In genomic region chr20:32581839-32582658, GRCh38 we compare ENCODE assay signal across 11 cellular contexts. TPM values are rescaled to one million over a fixed set of nuclear protein-coding genes. Genes with fewer than 3 reads are reported as not detected.
DNase-seq lines count a peak whose midpoint lies in the region; TF ChIP-seq lines count a peak whose summit lies in the region.
"Had no signal": no experiment of that assay in that cellular context is flagged by ENCODE, and none has a peak within 500 bp of the region (broad histone marks: within the 10 kb centered on the region; RNA-seq: fewer than 3 reads in every experiment).

No MANE protein-coding gene starts in this region.

- H3K4me3 ChIP-seq in mammary epithelial cell (replicated peaks in 1 of 3; ENCODE audit: insufficient read depth in 1 of 3, low read depth in 2 of 3, low read length in 3 of 3), result no peak overlapping the region
- H3K4me3 ChIP-seq in WERI-Rb-1 (ENCODE audit: low read depth, low read length), result peak overlapping the region; percentile 57
- peak overlapping the region; percentile 9 for H3K4me3 ChIP-seq in iPS-18c (ENCODE audit: insufficient read depth, low read depth, low read length)

- CTCF ChIA-PET in MCF 10A (lab: Yijun Ruan, JAX) (interaction anchor here (0.6 to 1.1 kb wide), 2 partner anchors 10 to 96 kb away, joined by 3 to 4 read pairs; no protein-coding TSS in a partner anchor), mammary epithelial cell (lab: Charles Lee; ENCODE audit: low non-redundant PET) (no interaction called here), GM10248 (lab: Yijun Ruan, JAX) (no interaction called here)

- H3K27me3 ChIP-seq in mammary epithelial cell (ENCODE audit: insufficient read depth, low read length) (no peaks in the 10 kb centered on the region), WERI-Rb-1 (ENCODE audit: insufficient read depth, low read depth, severe bottlenecking) (no peaks in the 10 kb centered on the region)

- H3K27me3 Mint-ChIP-seq in MCF 10A (ENCODE audit: insufficient read depth, unreplicated experiment), result peaks cover 19% of the 10 kb centered on the region

- POLR2A ChIA-PET in MCF 10A (lab: Yijun Ruan, JAX), result no interaction called here
- POLR2A ChIA-PET in GM10248 (lab: Yijun Ruan, JAX), result no interaction called here

- H3K4me1 ChIP-seq in mammary epithelial cell (ENCODE audit: insufficient read depth, low read length), result peaks cover 3% of the 10 kb centered on the region

- no peak overlapping the region for H2AFZ ChIP-seq in mammary epithelial cell (ENCODE audit: low read depth, low read length)

- no peak overlapping the region for H3K9ac ChIP-seq in mammary epithelial cell (ENCODE audit: insufficient read depth, low read length)

- H3K27ac ChIP-seq in mammary epithelial cell (ENCODE audit: insufficient read depth, low read depth, low read length) (no peak overlapping the region), WERI-Rb-1 (peak overlapping the region; percentile 97), temporal lobe (ENCODE audit: low read depth, low read length) (peak overlapping the region; percentile 61)
- H3K27ac ChIP-seq: suprapubic skin had no signal

- peak overlapping the region; percentile 29 for H3K4me3 Mint-ChIP-seq in MCF 10A (ENCODE audit: unreplicated experiment)

- H3K4me2 ChIP-seq in mammary epithelial cell (ENCODE audit: insufficient read depth, low read depth, low read length), result no peak overlapping the region

- dilution Hi-C loops in mammary epithelial cell (cut with HindIII; ENCODE audit: low sequenced_read_pairs), result loop anchor here (5.0 kb wide), 1 partner anchor 40 kb away; no protein-coding TSS in a partner anchor

- BruUV-seq in MCF 10A (replicated peaks; lab: Mats Ljungman, UMichigan) (no TSS peak), mammary epithelial cell (replicated peaks; lab: Mats Ljungman, UMichigan) (no TSS peak)

- H3K79me2 ChIP-seq in mammary epithelial cell (ENCODE audit: insufficient read depth, low read length), result no peaks in the 10 kb centered on the region

- no peak for TF ChIP-seq CTCF in MCF 10A (IDR thresholded peaks at IDR 0.05; ENCODE audit: unreplicated experiment)
- TF ChIP-seq CTCF in mammary epithelial cell (conservative IDR thresholded peaks at IDR 0.05 in 1 of 2, IDR thresholded peaks at IDR 0.05 in 1 of 2; ENCODE audit: extremely low read depth in 1 of 2, insufficient read depth in 1 of 2, low read depth in 1 of 2, low read length in 2 of 2), result no peak
- no peak for TF ChIP-seq CTCF in WERI-Rb-1 (IDR thresholded peaks at IDR 0.05; ENCODE audit: low read depth, low read length)
- no peak for TF ChIP-seq CTCF in GM10248 (IDR thresholded peaks at IDR 0.05; ENCODE audit: control extremely low read depth, extremely low read depth, low read depth, missing control alignments)

- intact Hi-C loops in MCF 10A (cut with micrococcal nuclease), result no loop called here
- intact Hi-C loops in mammary epithelial cell (cut with micrococcal nuclease), result no loop called here

- H3K36me3 ChIP-seq in mammary epithelial cell (ENCODE audit: insufficient read depth, low read length), result no peaks in the 10 kb centered on the region
- H3K36me3 ChIP-seq in WERI-Rb-1, result peaks cover 4% of the 10 kb centered on the region
- H3K36me3 ChIP-seq: suprapubic skin had no signal

- WGBS in mammary epithelial cell (ENCODE audit: low coverage, missing lambda C conversion rate), result 96% methylated on average over 12 of the region's 20 CpGs

- no peak overlapping the region for H3K27ac Mint-ChIP-seq in MCF 10A (ENCODE audit: low read depth, unreplicated experiment)

- no peak for DNase-seq in MCF 10A (ENCODE audit: unreplicated experiment)
- DNase-seq in mammary epithelial cell, result no peak
- peak; percentile 45 for DNase-seq in WERI-Rb-1
- DNase-seq in HK-2 (ENCODE audit: unreplicated experiment), result no peak
- DNase-seq in AML-193 (lab: John Stamatoyannopoulos, UW), result no peak
- DNase-seq in GM10248 (ENCODE audit: extremely low spot score), result no peak
- DNase-seq: HCEC 1CT, T1000 had no signal

- peaks cover 5% of the 10 kb centered on the region for H3K4me1 Mint-ChIP-seq in MCF 10A (ENCODE audit: insufficient read depth, unreplicated experiment)

- H3K36me3 Mint-ChIP-seq in MCF 10A (ENCODE audit: insufficient read depth, unreplicated experiment), result no peaks in the 10 kb centered on the region

- H4K20me1 ChIP-seq in mammary epithelial cell (ENCODE audit: insufficient read depth, low read length), result no peaks in the 10 kb centered on the region

- H3K9me3 ChIP-seq in mammary epithelial cell (replicated peaks; ENCODE audit: insufficient read depth, low read length), result no peaks in the 10 kb centered on the region
- H3K9me3 ChIP-seq in WERI-Rb-1 (ENCODE audit: severe bottlenecking), result no peaks in the 10 kb centered on the region
- no peaks in the 10 kb centered on the region for H3K9me3 ChIP-seq in iPS-18c (ENCODE audit: control insufficient read depth, insufficient read depth, low read length)
- H3K9me3 ChIP-seq: suprapubic skin had no signal

- no peaks in the 10 kb centered on the region for H3K9me3 Mint-ChIP-seq in MCF 10A (ENCODE audit: unreplicated experiment)

- in situ Hi-C loops in mammary epithelial cell (cut with MboI; ENCODE audit: low sequenced_read_pairs in 2 of 2), result no loop called here

RNA-seq across cellular contexts. Expression of gene NOL4L, which starts 3.1 kb away (rescaled TPM):
- total RNA-seq in MCF 10A (2022) (3.3 and 4.6 TPM in 2 replicates), mammary epithelial cell (10 to 100 TPM in 1 of 2 donors, 1 to 10 TPM in 1; 7.3 to 18.2 TPM), temporal lobe (23.1 TPM)
- 5.5 TPM for polyA plus RNA-seq in mammary epithelial cell
- 7.6 TPM for polyA minus RNA-seq in mammary epithelial cell

Comparison
In these comparisons a context has a peak if more than half of its experiments do, and no peak if none do; other contexts are left out.
1. H3K4me3 ChIP-seq: peak in WERI-Rb-1 (single experiment) and iPS-18c (single experiment); none in mammary epithelial cell (0 of 3).